In the genomic region with DNA sequence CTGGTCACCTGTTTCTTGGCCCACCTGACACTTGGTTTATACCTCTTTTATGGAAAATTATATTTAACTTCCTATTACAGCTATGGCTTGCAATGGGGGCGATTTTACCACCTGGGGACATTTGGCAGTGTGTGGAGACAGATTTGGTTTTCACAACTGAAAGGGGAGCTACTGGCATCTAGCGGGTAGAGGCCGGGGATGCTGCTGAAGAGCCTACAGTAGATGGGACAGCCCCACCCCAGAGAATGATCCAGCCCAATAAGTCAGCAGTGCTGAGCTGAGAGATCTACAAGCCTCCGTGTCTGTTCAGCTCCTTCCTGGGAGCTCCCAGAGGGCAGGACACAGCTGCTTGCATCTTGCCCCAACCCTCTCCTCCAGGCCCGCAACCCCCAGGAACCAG, we compare ENCODE assay signal across 22 cellular contexts.
DNase-seq lines count a peak whose midpoint lies in the region; ATAC-seq and TF ChIP-seq lines count a peak whose summit lies in the region.
"Had no signal": no experiment of that assay in that cellular context is flagged by ENCODE, and none has a peak within 500 bp of the region (broad histone marks: within the 10 kb centered on the region; RNA-seq: fewer than 3 reads in every experiment).

No MANE protein-coding gene starts in this region.

- no peaks in the 10 kb centered on the region for H3K79me2 ChIP-seq in OCI-LY1 (ENCODE audit: insufficient read depth, low read length)

- peaks cover 21% of the 10 kb centered on the region for H3K4me1 Mint-ChIP-seq in endothelial cell (ENCODE audit: unreplicated experiment)

- H3K9ac ChIP-seq in BLaER1, result no peak overlapping the region
- H3K9ac ChIP-seq in OCI-LY1 (ENCODE audit: low read length), result no peak overlapping the region

- H3K4me3 ChIP-seq in BLaER1 (no peak overlapping the region), H7 (ENCODE audit: insufficient read depth, low read depth, low read length) (no peak overlapping the region), OCI-LY1 (ENCODE audit: low read depth, low read length, poor library complexity, severe bottlenecking) (no peak overlapping the region), transverse colon (no peak overlapping the region)
- H3K4me3 ChIP-seq: A549, MG63, SK-N-MC had no signal

- no peak overlapping the region for H2AFZ ChIP-seq in OCI-LY1 (ENCODE audit: low read length)

- H3K27me3 ChIP-seq in BLaER1 (no peaks in the 10 kb centered on the region), H7 (ENCODE audit: control insufficient read depth, insufficient read depth, low read length) (no peaks in the 10 kb centered on the region), OCI-LY1 (ENCODE audit: insufficient read depth, low read length) (peaks cover 7% of the 10 kb centered on the region; the same call in 1 of the 2 replicates), transverse colon (no peaks in the 10 kb centered on the region)
- H3K27me3 ChIP-seq: MG63 had no signal

- no peaks in the 10 kb centered on the region for H3K36me3 ChIP-seq in BLaER1
- no peaks in the 10 kb centered on the region for H3K36me3 ChIP-seq in H7 (replicated peaks; ENCODE audit: control insufficient read depth, insufficient read depth, low read length)
- H3K36me3 ChIP-seq in OCI-LY1 (ENCODE audit: insufficient read depth, low read length), result no peaks in the 10 kb centered on the region
- no peaks in the 10 kb centered on the region for H3K36me3 ChIP-seq in transverse colon
- H3K36me3 ChIP-seq: MG63 had no signal

- no peak for TF ChIP-seq EP300 in transverse colon (IDR thresholded peaks at IDR 0.05; ENCODE audit: low read depth)

- H3K27ac ChIP-seq in BLaER1, result no peak overlapping the region
- no peak overlapping the region for H3K27ac ChIP-seq in OCI-LY1 (ENCODE audit: low read depth, low read length, poor library complexity, severe bottlenecking)
- no peak overlapping the region for H3K27ac ChIP-seq in transverse colon
- H3K27ac ChIP-seq: A549, SK-N-MC had no signal

- TF ChIP-seq POLR2A in transverse colon (IDR thresholded peaks at IDR 0.05), result no peak

- H3K9me3 ChIP-seq in BLaER1, result no peaks in the 10 kb centered on the region
- no peaks in the 10 kb centered on the region for H3K9me3 ChIP-seq in OCI-LY1 (ENCODE audit: low read length)
- no peaks in the 10 kb centered on the region for H3K9me3 ChIP-seq in transverse colon
- H3K9me3 ChIP-seq: A549, MG63 had no signal

- peaks cover 6% of the 10 kb centered on the region for H3K36me3 Mint-ChIP-seq in endothelial cell (ENCODE audit: low read depth, unreplicated experiment)

- ATAC-seq in HG03196 (IDR thresholded peaks at IDR 0.05; ENCODE audit: unreplicated experiment), result no peak
- ATAC-seq in GM21786 (IDR thresholded peaks at IDR 0.05; ENCODE audit: unreplicated experiment), result no peak
- ATAC-seq: A549 had no signal

- WGBS in transverse colon (ENCODE audit: low coverage in 1 of 2), 2 donors, result 76 to 100% methylated on average over 1 to 5 of the region's 5 CpGs

- H3K4me2 ChIP-seq in BLaER1, result peak overlapping the region; percentile 85
- no peak overlapping the region for H3K4me2 ChIP-seq in OCI-LY1 (ENCODE audit: low read length)
- H3K4me2 ChIP-seq: A549 had no signal

- H3K4me3 Mint-ChIP-seq in endothelial cell (ENCODE audit: unreplicated experiment), result no peak overlapping the region
- H3K4me3 Mint-ChIP-seq: B cell had no signal

- H3F3A ChIP-seq in OCI-LY1 (ENCODE audit: insufficient read depth, low read length), result no peaks in the 10 kb centered on the region

- H4K20me1 ChIP-seq in BLaER1 (no peaks in the 10 kb centered on the region), OCI-LY1 (ENCODE audit: insufficient read depth, low read length) (no peaks in the 10 kb centered on the region)

- DNase-seq in H7 (peak; percentile 13), endothelial cell (ENCODE audit: low spot score) (no peak), GM13977 (ENCODE audit: low spot score) (no peak), transverse colon (no peak)
- DNase-seq: Calu3, KBM-7, MG63, NCI-H1048, NCI-H1694, NCI-H2029 treated with DMSO at 0.1 percent for 48 hours, NCI-H2171 treated with DMSO at 0.1 percent for 48 hours, NCI-H345, NCI-H524, NCI-H748 treated with DMSO at 0.1 percent for 48 hours, SIG-M5 had no signal

- intact Hi-C loops in transverse colon (cut with DNase I; ENCODE audit: low total_unique reads), result no loop called here

- H3K27ac Mint-ChIP-seq in endothelial cell (ENCODE audit: unreplicated experiment), result peak overlapping the region; percentile 24
- H3K27ac Mint-ChIP-seq: B cell had no signal

- H3K4me1 ChIP-seq in BLaER1 (peaks cover 91% of the 10 kb centered on the region), OCI-LY1 (ENCODE audit: insufficient read depth, low read length, severe bottlenecking) (no peaks in the 10 kb centered on the region), transverse colon (peaks cover 11 to 19% (median 16%) of the 10 kb centered on the region in 4 donors)
- H3K4me1 ChIP-seq: A549 had no signal

- TF ChIP-seq CTCF in OCI-LY1 (IDR thresholded peaks at IDR 0.05; ENCODE audit: low read length) (peak; percentile 8; the same call in 1 of the 2 replicates), endothelial cell (IDR thresholded peaks at IDR 0.05; ENCODE audit: unreplicated experiment) (no peak), GM13977 (IDR thresholded peaks at IDR 0.05; ENCODE audit: extremely low read depth, insufficient read depth, missing control alignments) (no peak), transverse colon (IDR thresholded peaks at IDR 0.05) (no peak)

- in situ Hi-C loops in GM13977 (cut with MboI; ENCODE audit: low pct_unique_long_range_greater_than_20kb, low sequenced_read_pairs, unreplicated experiment), result no loop called here
- in situ Hi-C loops in transverse colon (cut with MboI; ENCODE audit: low pct_ligation_motif_present in 1 of 4, low pct_unique_long_range_greater_than_20kb in 1 of 4, low sequenced_read_pairs in 3 of 4), result no loop called here

- peaks cover 10% of the 10 kb centered on the region for H3K27me3 Mint-ChIP-seq in endothelial cell (ENCODE audit: unreplicated experiment)

- H3K9me3 Mint-ChIP-seq in endothelial cell (ENCODE audit: unreplicated experiment), result no peaks in the 10 kb centered on the region

- no peaks in the 10 kb centered on the region for H3K9me2 ChIP-seq in OCI-LY1 (ENCODE audit: low read depth, low read length)
